23 cellular contexts compared by ENCODE assay signal in genomic region chr15:95180530-95180929, GRCh38.
A peak's percentile ranks its signal among the peaks of the same experiment; 100 is the strongest.
DNase-seq lines count a peak whose midpoint lies in the region; ATAC-seq, FAIRE-seq and TF ChIP-seq lines count a peak whose summit lies in the region.
"Had no signal": no experiment of that assay in that cellular context is flagged by ENCODE, and none has a peak within 500 bp of the region (broad histone marks: within the 10 kb centered on the region; RNA-seq: fewer than 3 reads in every experiment).

No MANE protein-coding gene starts in this region.

- H3K4me3 ChIP-seq in pancreas (no peak overlapping the region), tibial nerve (no peak overlapping the region)

- H3K9me3 ChIP-seq in pancreas, result no peaks in the 10 kb centered on the region
- H3K9me3 ChIP-seq in tibial nerve, result peaks cover 0 to 24% (median 3%) of the 10 kb centered on the region in 4 donors
- H3K9me3 ChIP-seq: BE2C had no signal

- no peak overlapping the region for H3K27ac ChIP-seq in pancreas
- H3K27ac ChIP-seq in tibial nerve, result no peak overlapping the region

- H3K9me3 Mint-ChIP-seq in endothelial cell (ENCODE audit: unreplicated experiment), result no peaks in the 10 kb centered on the region

- no peaks in the 10 kb centered on the region for H3K27me3 ChIP-seq in pancreas
- no peaks in the 10 kb centered on the region for H3K27me3 ChIP-seq in tibial nerve
- H3K27me3 ChIP-seq: BE2C had no signal

- ATAC-seq in pancreas, result no peak
- no peak for ATAC-seq in GM18861 (IDR thresholded peaks at IDR 0.05; ENCODE audit: unreplicated experiment)
- ATAC-seq: HCT116, HepG2 had no signal

- FAIRE-seq in G401.6 (lab: Jason Lieb, UNC) (peak; percentile 82), TTC549 (lab: Jason Lieb, UNC) (peak; percentile 81), colon (lab: Jason Lieb, UNC) (peak; percentile 89), pancreas (lab: Jason Lieb, UNC) (peak; percentile 47)
- FAIRE-seq: GM12891, HepG2 had no signal

- H3K4me3 Mint-ChIP-seq in endothelial cell (ENCODE audit: unreplicated experiment), result no peak overlapping the region
- H3K4me3 Mint-ChIP-seq: CD4-positive, CD25-positive, alpha-beta regulatory T cell; CD8-positive, alpha-beta memory T cell; IgD-negative memory B cell had no signal

- no peak for TF ChIP-seq CTCF in pancreas (IDR thresholded peaks at IDR 0.05)
- no peak for TF ChIP-seq CTCF in endothelial cell (IDR thresholded peaks at IDR 0.05; ENCODE audit: unreplicated experiment)
- no peak for TF ChIP-seq CTCF in tibial nerve (IDR thresholded peaks at IDR 0.05)

- H3K4me1 ChIP-seq in pancreas (no peaks in the 10 kb centered on the region), tibial nerve (peaks cover 0 to 6% (median 0%) of the 10 kb centered on the region in 4 donors)
- H3K4me1 ChIP-seq: BE2C had no signal

- no peaks in the 10 kb centered on the region for H3K36me3 ChIP-seq in pancreas
- H3K36me3 ChIP-seq in tibial nerve, result no peaks in the 10 kb centered on the region
- H3K36me3 ChIP-seq: BE2C had no signal

- TF ChIP-seq EP300 in tibial nerve (IDR thresholded peaks at IDR 0.05), result no peak

- H3K27ac Mint-ChIP-seq in endothelial cell (ENCODE audit: unreplicated experiment), result no peak overlapping the region
- H3K27ac Mint-ChIP-seq: CD4-positive, CD25-positive, alpha-beta regulatory T cell; CD8-positive, alpha-beta memory T cell had no signal

- no peaks in the 10 kb centered on the region for H3K4me1 Mint-ChIP-seq in endothelial cell (ENCODE audit: unreplicated experiment)
- H3K4me1 Mint-ChIP-seq: CD4-positive, CD25-positive, alpha-beta regulatory T cell; CD8-positive, alpha-beta memory T cell; IgD-negative memory B cell had no signal

- intact Hi-C loops in pancreas (cut with DNase I), result no loop called here

- H3K27me3 Mint-ChIP-seq in endothelial cell (ENCODE audit: unreplicated experiment), result no peaks in the 10 kb centered on the region
- H3K27me3 Mint-ChIP-seq: CD4-positive, CD25-positive, alpha-beta regulatory T cell; CD8-positive, alpha-beta memory T cell; IgD-negative memory B cell had no signal

- TF ChIP-seq POLR2A in tibial nerve (IDR thresholded peaks at IDR 0.05), result no peak

- H3K36me3 Mint-ChIP-seq in endothelial cell (ENCODE audit: low read depth, unreplicated experiment), result no peaks in the 10 kb centered on the region
- H3K36me3 Mint-ChIP-seq: CD4-positive, CD25-positive, alpha-beta regulatory T cell; IgD-negative memory B cell had no signal

- DNase-seq in pancreas (no peak), endothelial cell (ENCODE audit: low spot score) (no peak), tibial nerve (ENCODE audit: low spot score in 2 of 2) (no peak)
- DNase-seq: ACHN; BE2C; C1 segment of cervical spinal cord; CD4-positive, CD25-positive, alpha-beta regulatory T cell; CD8-positive, alpha-beta memory T cell; COR-L47; DMS 273 treated with DMSO at 0.1 percent for 48 hours; DMS53; DND-41; EL; GOT3; H7 had no signal
